1 cellular context compared by ENCODE assay signal in genomic region chr12:62260733-62261683, GRCh38.
A peak's percentile ranks its signal among the peaks of the same experiment; 100 is the strongest.
TF ChIP-seq lines count a peak whose summit lies in the region.

No MANE protein-coding gene starts in this region.

TF ChIP-seq in GM12878, 131 proteins besides CTCF, POLR2A, EP300 and RAD21 (continued from another document):
- TF ChIP-seq E2F8 (IDR thresholded peaks at IDR 0.05; ENCODE audit: low read depth, partially characterized antibody), result no peak
- TF ChIP-seq CBX3 (IDR thresholded peaks at IDR 0.05; ENCODE audit: borderline replicate concordance, low read depth), result no peak
- TF ChIP-seq TCF12 (IDR thresholded peaks at IDR 0.05; ENCODE audit: low read depth, low read length), result 0 out of 2 replicates have a peak, but pooled peaks have one; percentile 43
- no peak for TF ChIP-seq ATF3 (IDR thresholded peaks at IDR 0.05; ENCODE audit: borderline replicate concordance, extremely low read depth, low read depth, low read length)
- peak; percentile 46; the same call in 1 of the 2 replicates for TF ChIP-seq TAF1 (IDR thresholded peaks at IDR 0.05; ENCODE audit: borderline replicate concordance, low read depth, low read length)
